In genomic region chr7:106870983-106871410, GRCh38 we compare ENCODE assay signal across 8 cellular contexts. TPM values are rescaled to one million over a fixed set of nuclear protein-coding genes. Genes with fewer than 3 reads are reported as not detected.
DNase-seq lines count a peak whose midpoint lies in the region; ATAC-seq lines count a peak whose summit lies in the region.

No MANE protein-coding gene starts in this region.

- H3K36me3 Mint-ChIP-seq in activated naive CD4-positive, alpha-beta T cell treated with anti-CD3 and anti-CD28 coated beads, Interleukin-2, amount 10 ng/mL, durations not matched to agents 7 days and 5 days = peaks cover 88% of the 10 kb centered on the region
- H3K36me3 Mint-ChIP-seq in activated CD4-positive, alpha-beta memory T cell treated with anti-CD3 and anti-CD28 coated beads for 36 hours = peaks cover 47% of the 10 kb centered on the region

- WGBS in thymus = 65% methylated on average over 1 of the region's 1 CpG

- intact Hi-C loops in activated CD4-positive, alpha-beta memory T cell treated with anti-CD3 and anti-CD28 coated beads for 36 hours (cut with micrococcal nuclease) = loop anchor here (1.0 to 2.0 kb wide), 4 partner anchors 8 to 98 kb away; no protein-coding TSS in a partner anchor

- H3K27me3 ChIP-seq in thymus (ENCODE audit: control insufficient read depth, insufficient read depth) = no peaks in the 10 kb centered on the region

- CTCF ChIA-PET in activated naive CD4-positive, alpha-beta T cell treated with anti-CD3 and anti-CD28 coated beads, Interleukin-2, amount 10 ng/mL, durations not matched to agents 7 days and 5 days (lab: Charles Lee) = no interaction called here
- CTCF ChIA-PET in activated CD4-positive, alpha-beta memory T cell treated with anti-CD3 and anti-CD28 coated beads for 36 hours (lab: Charles Lee) = interaction anchor here (0.7 to 0.9 kb wide), 2 partner anchors 277 to 279 kb away, joined by 3 to 4 read pairs; no protein-coding TSS in a partner anchor

- peaks cover 4% of the 10 kb centered on the region for H3K9me3 ChIP-seq in thymus (ENCODE audit: control insufficient read depth)

- H3K4me1 Mint-ChIP-seq in activated naive CD4-positive, alpha-beta T cell treated with anti-CD3 and anti-CD28 coated beads, Interleukin-2, amount 10 ng/mL, durations not matched to agents 7 days and 5 days = peaks cover 70% of the 10 kb centered on the region
- peaks cover 69% of the 10 kb centered on the region for H3K4me1 Mint-ChIP-seq in activated CD4-positive, alpha-beta memory T cell treated with anti-CD3 and anti-CD28 coated beads for 36 hours (ENCODE audit: low read depth)

- peaks cover 1% of the 10 kb centered on the region for H3K9me3 Mint-ChIP-seq in activated naive CD4-positive, alpha-beta T cell treated with anti-CD3 and anti-CD28 coated beads, Interleukin-2, amount 10 ng/mL, durations not matched to agents 7 days and 5 days
- peaks cover 4% of the 10 kb centered on the region for H3K9me3 Mint-ChIP-seq in activated CD4-positive, alpha-beta memory T cell treated with anti-CD3 and anti-CD28 coated beads for 36 hours

- H3K4me3 Mint-ChIP-seq in activated naive CD4-positive, alpha-beta T cell treated with anti-CD3 and anti-CD28 coated beads, Interleukin-2, amount 10 ng/mL, durations not matched to agents 7 days and 5 days = peak overlapping the region; percentile 62
- no peak overlapping the region for H3K4me3 Mint-ChIP-seq in activated CD4-positive, alpha-beta memory T cell treated with anti-CD3 and anti-CD28 coated beads for 36 hours

- H3K27me3 Mint-ChIP-seq in activated naive CD4-positive, alpha-beta T cell treated with anti-CD3 and anti-CD28 coated beads, Interleukin-2, amount 10 ng/mL, durations not matched to agents 7 days and 5 days = no peaks in the 10 kb centered on the region
- no peaks in the 10 kb centered on the region for H3K27me3 Mint-ChIP-seq in activated CD4-positive, alpha-beta memory T cell treated with anti-CD3 and anti-CD28 coated beads for 36 hours

- H3K27ac Mint-ChIP-seq in activated naive CD4-positive, alpha-beta T cell treated with anti-CD3 and anti-CD28 coated beads, Interleukin-2, amount 10 ng/mL, durations not matched to agents 7 days and 5 days = peak overlapping the region; percentile 81
- H3K27ac Mint-ChIP-seq in activated CD4-positive, alpha-beta memory T cell treated with anti-CD3 and anti-CD28 coated beads for 36 hours = peak overlapping the region; percentile 40

- peak; percentile 88 for ATAC-seq in HG03066 (IDR thresholded peaks at IDR 0.05; ENCODE audit: low read depth, unreplicated experiment)

- no peak overlapping the region for H3K4me3 ChIP-seq in thymus (ENCODE audit: low read length)

- POLR2A ChIA-PET in activated CD4-positive, alpha-beta memory T cell treated with anti-CD3 and anti-CD28 coated beads for 36 hours (lab: Charles Lee) = interaction anchor here (0.7 to 1.0 kb wide), 3 partner anchors 11 to 298 kb away, joined by 3 to 6 read pairs (median 3); partner anchors contain the start of gene HBP1

- peaks cover 23% of the 10 kb centered on the region for H3K4me1 ChIP-seq in thymus (ENCODE audit: control insufficient read depth, insufficient read depth, low read length)

- H3K36me3 ChIP-seq in thymus (ENCODE audit: control insufficient read depth, insufficient read depth) = peaks cover 38% of the 10 kb centered on the region

- DNase-seq in activated naive CD4-positive, alpha-beta T cell treated with anti-CD3 and anti-CD28 coated beads, Interleukin-2, amount 10 ng/mL, durations not matched to agents 7 days and 5 days = no peak
- DNase-seq in activated naive CD4-positive, alpha-beta T cell (lab: John Stamatoyannopoulos, UW) = no peak
- no peak for DNase-seq in activated CD4-positive, alpha-beta memory T cell treated with anti-CD3 and anti-CD28 coated beads for 36 hours
- DNase-seq in NCI-H1436 (lab: John Stamatoyannopoulos, UW) (no peak), activated gamma-delta T cell (lab: John Stamatoyannopoulos, UW) (no peak)
- no peak for DNase-seq in stimulated activated CD4-positive, alpha-beta T cell treated with anti-CD3 and anti-CD28 coated beads, Interleukin-15, amount 100 ng/mL, for 24 hours

- H3K27ac ChIP-seq in thymus (ENCODE audit: low read depth) = peak overlapping the region; percentile 48

RNA-seq across cellular contexts. Expression of gene PIK3CG, which starts 5.9 kb away (rescaled TPM):
- 10 to 100 TPM; 10.9 to 11.3 TPM for total RNA-seq in activated CD4-positive, alpha-beta memory T cell treated with anti-CD3 and anti-CD28 coated beads for 36 hours
- polyA plus RNA-seq in thymus = 2.2 TPM
